Comparison of ENCODE assay signal across 16 cellular contexts in genomic region chr2:38091757-38092156, GRCh38. TPM values are rescaled to one million over a fixed set of nuclear protein-coding genes. Genes with fewer than 3 reads are reported as not detected.
DNase-seq lines count a peak whose midpoint lies in the region; ATAC-seq and TF ChIP-seq lines count a peak whose summit lies in the region.
"Had no signal": no experiment of that assay in that cellular context is flagged by ENCODE, and none has a peak within 500 bp of the region (broad histone marks: within the 10 kb centered on the region; RNA-seq: fewer than 3 reads in every experiment).

No MANE protein-coding gene starts in this region.

- no peaks in the 10 kb centered on the region for H3K36me3 Mint-ChIP-seq in GM23338 (ENCODE audit: low read depth)
- H3K36me3 Mint-ChIP-seq in activated T-cell treated with anti-CD3 and anti-CD28 coated beads, Interleukin-2, amount 50 U/mL, for 24 hours (ENCODE audit: low read depth): no peaks in the 10 kb centered on the region
- H3K36me3 Mint-ChIP-seq: activated naive CD8-positive, alpha-beta T cell; IgD-negative memory B cell; stimulated activated effector memory CD8-positive, alpha-beta T cell treated with anti-CD3 and anti-CD28 coated beads, Interleukin-12 subunit alpha, Interleukin-12 subunit beta, amount 100 ng/mL, for 72 hours had no signal

- no peaks in the 10 kb centered on the region; the same call in 2 of the 3 replicates for H3K9me3 Mint-ChIP-seq in GM23338
- H3K9me3 Mint-ChIP-seq in activated T-cell treated with anti-CD3 and anti-CD28 coated beads, Interleukin-2, amount 50 U/mL, for 24 hours: no peaks in the 10 kb centered on the region
- H3K9me3 Mint-ChIP-seq: endodermal cell; IgD-negative memory B cell; neural crest cell; stimulated activated effector memory CD8-positive, alpha-beta T cell treated with anti-CD3 and anti-CD28 coated beads, Interleukin-12 subunit alpha, Interleukin-12 subunit beta, amount 100 ng/mL, for 72 hours had no signal

- no peaks in the 10 kb centered on the region for H3K79me2 ChIP-seq in GM23338 (replicated peaks; ENCODE audit: insufficient read depth)

- no peak for TF ChIP-seq EP300 in stomach (IDR thresholded peaks at IDR 0.05)
- TF ChIP-seq EP300 in tibial nerve (IDR thresholded peaks at IDR 0.05): no peak

- H3K4me1 Mint-ChIP-seq in GM23338: peaks cover 45% of the 10 kb centered on the region
- H3K4me1 Mint-ChIP-seq in activated T-cell treated with anti-CD3 and anti-CD28 coated beads, Interleukin-2, amount 50 U/mL, for 24 hours (ENCODE audit: low read depth): peaks cover 17% of the 10 kb centered on the region
- H3K4me1 Mint-ChIP-seq: B cell; neural crest cell; stimulated activated effector memory CD8-positive, alpha-beta T cell treated with anti-CD3 and anti-CD28 coated beads, Interleukin-12 subunit alpha, Interleukin-12 subunit beta, amount 100 ng/mL, for 72 hours had no signal

- H3K36me3 ChIP-seq in GM23338 (ENCODE audit: insufficient read depth) (no peaks in the 10 kb centered on the region), SK-N-MC (ENCODE audit: insufficient read depth, low read length) (no peaks in the 10 kb centered on the region), right atrium auricular region (no peaks in the 10 kb centered on the region), stomach (no peaks in the 10 kb centered on the region), tibial nerve (no peaks in the 10 kb centered on the region)
- H3K36me3 ChIP-seq: SJCRH30 had no signal

- H3K4me1 ChIP-seq in GM23338 (ENCODE audit: insufficient read depth) (peaks cover 46% of the 10 kb centered on the region), right atrium auricular region (peaks cover 0 to 37% of the 10 kb centered on the region in 2 donors), stomach (peaks cover 4 to 38% (median 27%) of the 10 kb centered on the region in 4 donors), tibial nerve (peaks cover 0 to 41% (median 5%) of the 10 kb centered on the region in 4 donors)
- H3K4me1 ChIP-seq: SJCRH30 had no signal

- peak overlapping the region; percentile 39 for H3K9ac ChIP-seq in SK-N-MC (ENCODE audit: insufficient read length)

- peaks cover 33% of the 10 kb centered on the region for H3K27me3 Mint-ChIP-seq in GM23338 (ENCODE audit: insufficient read depth, low read depth, poor library complexity)
- peaks cover 62% of the 10 kb centered on the region for H3K27me3 Mint-ChIP-seq in activated T-cell treated with anti-CD3 and anti-CD28 coated beads, Interleukin-2, amount 50 U/mL, for 24 hours

- TF ChIP-seq CTCF in GM23338 (conservative IDR thresholded peaks at IDR 0.05; ENCODE audit: low read depth in 2 of 2): no peak
- TF ChIP-seq CTCF in right atrium auricular region (IDR thresholded peaks at IDR 0.05): no peak
- TF ChIP-seq CTCF in stomach (IDR thresholded peaks at IDR 0.05): no peak
- no peak for TF ChIP-seq CTCF in tibial nerve (IDR thresholded peaks at IDR 0.05)

- no peak for ATAC-seq in GM23338
- ATAC-seq: foreskin keratinocyte; stimulated activated effector memory CD8-positive, alpha-beta T cell treated with anti-CD3 and anti-CD28 coated beads, Interleukin-12 subunit alpha, Interleukin-12 subunit beta, amount 100 ng/mL, for 72 hours had no signal

- peak overlapping the region; percentile 40; the same call in 1 of the 2 replicates for H3K4me2 ChIP-seq in GM23338

- H3K27me3 ChIP-seq in GM23338 (ENCODE audit: insufficient read depth) (peaks cover 33% of the 10 kb centered on the region), right atrium auricular region (no peaks in the 10 kb centered on the region), stomach (peaks cover 0 to 7% (median 0%) of the 10 kb centered on the region in 3 donors), tibial nerve (no peaks in the 10 kb centered on the region)
- H3K27me3 ChIP-seq: SJCRH30 had no signal

- no peak overlapping the region for H2AFZ ChIP-seq in GM23338

- WGBS in stomach, 5 donors: 83 to 93% (median 89%) methylated on average over 5 of the region's 5 CpGs
- WGBS in tibial nerve, 2 donors: 70 to 87% methylated on average over 5 of the region's 5 CpGs

- H3K9me3 ChIP-seq in SK-N-MC (ENCODE audit: low read depth, low read length): no peaks in the 10 kb centered on the region
- H3K9me3 ChIP-seq in right atrium auricular region: no peaks in the 10 kb centered on the region
- H3K9me3 ChIP-seq in stomach: no peaks in the 10 kb centered on the region
- no peaks in the 10 kb centered on the region for H3K9me3 ChIP-seq in tibial nerve
- H3K9me3 ChIP-seq: SJCRH30 had no signal

- intact Hi-C loops in stomach (cut with DNase I; ENCODE audit: low total_unique reads): no loop called here

- H4K20me1 ChIP-seq in GM23338 (replicated peaks; ENCODE audit: insufficient read depth): no peaks in the 10 kb centered on the region

- H3K4me3 Mint-ChIP-seq in GM23338: no peak overlapping the region
- H3K4me3 Mint-ChIP-seq in activated T-cell treated with anti-CD3 and anti-CD28 coated beads, Interleukin-2, amount 50 U/mL, for 24 hours: no peak overlapping the region
- H3K4me3 Mint-ChIP-seq: activated naive CD8-positive, alpha-beta T cell; B cell; endodermal cell; IgD-negative memory B cell; neural crest cell; stimulated activated effector memory CD8-positive, alpha-beta T cell treated with anti-CD3 and anti-CD28 coated beads, Interleukin-12 subunit alpha, Interleukin-12 subunit beta, amount 100 ng/mL, for 72 hours had no signal

- H3K9me2 ChIP-seq in GM23338 (ENCODE audit: insufficient read depth): 0 out of 2 replicates have a peak, but pooled peaks cover 6% of the 10 kb centered on the region

- no peaks in the 10 kb centered on the region for H3F3A ChIP-seq in GM23338 (replicated peaks; ENCODE audit: low read depth)

- TF ChIP-seq POLR2A in stomach (IDR thresholded peaks at IDR 0.05) (no peak), tibial nerve (IDR thresholded peaks at IDR 0.05) (no peak)

- H3K4me3 ChIP-seq in GM23338 (no peak overlapping the region), SK-N-MC (peak overlapping the region; percentile 39), right atrium auricular region (no peak overlapping the region), stomach (no peak overlapping the region), tibial nerve (no peak overlapping the region)
- H3K4me3 ChIP-seq: SJCRH30 had no signal

- no peak overlapping the region for H3K27ac Mint-ChIP-seq in GM23338
- H3K27ac Mint-ChIP-seq in activated T-cell treated with anti-CD3 and anti-CD28 coated beads, Interleukin-2, amount 50 U/mL, for 24 hours: no peak overlapping the region
- H3K27ac Mint-ChIP-seq: activated naive CD8-positive, alpha-beta T cell; B cell; endodermal cell; IgD-negative memory B cell; stimulated activated effector memory CD8-positive, alpha-beta T cell treated with anti-CD3 and anti-CD28 coated beads, Interleukin-12 subunit alpha, Interleukin-12 subunit beta, amount 100 ng/mL, for 72 hours had no signal

- DNase-seq in GM23338 (ENCODE audit: low spot score) (no peak), SK-N-MC (ENCODE audit: low read depth, low spot score) (no peak), right atrium auricular region (ENCODE audit: low spot score) (no peak), stomach (no peak), tibial nerve (ENCODE audit: low spot score in 2 of 2) (no peak), middle frontal gyrus (ENCODE audit: extremely low spot score, low spot score) (no peak)
- no peak for DNase-seq in activated T-cell treated with anti-CD3 and anti-CD28 coated beads, Interleukin-2, amount 50 U/mL, for 24 hours
- DNase-seq: activated T-cell treated with anti-CD3 and anti-CD28 coated beads, Interleukin-2, amount 50 U/mL, for 1 hour; endodermal cell; SJCRH30 had no signal

- H3K27ac ChIP-seq in GM23338 (ENCODE audit: low read depth) (no peak overlapping the region), SK-N-MC (peak overlapping the region; percentile 86), right atrium auricular region (peak overlapping the region; percentile 49 to 78), stomach (peak overlapping the region in 4 of 5 donors; percentile 44 to 79 (median 74)), tibial nerve (peak overlapping the region in 2 of 4 donors; percentile 53 to 60)
- H3K27ac ChIP-seq: foreskin keratinocyte, SJCRH30 had no signal

TF ChIP-seq in GM23338, 12 proteins besides CTCF, POLR2A, EP300 and RAD21 (continues in another document):
- TF ChIP-seq ZNF331 (CRISPR knock-in tag; IDR thresholded peaks at IDR 0.05; ENCODE audit: low read depth): no peak
- TF ChIP-seq, protein P1, sequence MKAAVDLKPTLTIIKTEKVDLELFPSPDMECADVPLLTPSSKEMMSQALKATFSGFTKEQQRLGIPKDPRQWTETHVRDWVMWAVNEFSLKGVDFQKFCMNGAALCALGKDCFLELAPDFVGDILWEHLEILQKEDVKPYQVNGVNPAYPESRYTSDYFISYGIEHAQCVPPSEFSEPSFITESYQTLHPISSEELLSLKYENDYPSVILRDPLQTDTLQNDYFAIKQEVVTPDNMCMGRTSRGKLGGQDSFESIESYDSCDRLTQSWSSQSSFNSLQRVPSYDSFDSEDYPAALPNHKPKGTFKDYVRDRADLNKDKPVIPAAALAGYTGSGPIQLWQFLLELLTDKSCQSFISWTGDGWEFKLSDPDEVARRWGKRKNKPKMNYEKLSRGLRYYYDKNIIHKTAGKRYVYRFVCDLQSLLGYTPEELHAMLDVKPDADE (IDR thresholded peaks at IDR 0.05): no peak
- no peak for TF ChIP-seq JUNB (IDR thresholded peaks at IDR 0.05; ENCODE audit: unreplicated experiment)
- no peak for TF ChIP-seq POLR2AphosphoS5 (IDR thresholded peaks at IDR 0.05; ENCODE audit: low read depth)
- TF ChIP-seq ZNF114 (CRISPR knock-in tag; IDR thresholded peaks at IDR 0.05): no peak
- no peak for TF ChIP-seq EZH2 (IDR thresholded peaks at IDR 0.05; ENCODE audit: low read depth, unreplicated experiment)
- TF ChIP-seq STAT1 (IDR thresholded peaks at IDR 0.05; ENCODE audit: unreplicated experiment): no peak
- TF ChIP-seq CREB1 (CRISPR knock-in tag; IDR thresholded peaks at IDR 0.05; ENCODE audit: low read depth): no peak

RNA-seq across cellular contexts. Expression of gene CYP1B1, which starts 15.8 kb away (rescaled TPM):
- 2.6 and 6.2 TPM in 2 replicates for total RNA-seq in GM23338 (2014; rRNA removed; shearing (Covaris generic))
- polyA plus RNA-seq in GM23338 (2016; fragmentation: Nextera tagmentation; extraction: Ambion mirVana): 2.4 and 3.3 TPM in 2 replicates
- total RNA-seq in right atrium auricular region: 10 to 100 TPM; 25.1 to 92.6 TPM
- total RNA-seq in stomach: 100 to 1,000 TPM in 2 of 5 donors, 10 to 100 TPM in 2, 1 to 10 TPM in 1; 7.5 to 141 (median 42.7) TPM
- polyA plus RNA-seq in stomach: 10 to 100 TPM; 13.7 to 27.3 (median 19.9) TPM
- 100 to 1,000 TPM; 170 to 321 (median 212) TPM for total RNA-seq in tibial nerve
- total RNA-seq: SJCRH30 had no signal
